In genomic region chr7:50735836-50736235, GRCh38 we compare ENCODE assay signal across 1 cellular context. TPM values are rescaled to one million over a fixed set of nuclear protein-coding genes. Genes with fewer than 3 reads are reported as not detected.
"Had no signal": no experiment of that assay in that cellular context is flagged by ENCODE, and none has a peak within 500 bp of the region (broad histone marks: within the 10 kb centered on the region; RNA-seq: fewer than 3 reads in every experiment).

No MANE protein-coding gene starts in this region.

RNA-seq across cellular contexts. Expression of gene GRB10, which starts 46.9 kb away (rescaled TPM):
- total RNA-seq: OCI-LY7 had no signal
